ENCODE assay signal across 7 cellular contexts in the genomic region with DNA sequence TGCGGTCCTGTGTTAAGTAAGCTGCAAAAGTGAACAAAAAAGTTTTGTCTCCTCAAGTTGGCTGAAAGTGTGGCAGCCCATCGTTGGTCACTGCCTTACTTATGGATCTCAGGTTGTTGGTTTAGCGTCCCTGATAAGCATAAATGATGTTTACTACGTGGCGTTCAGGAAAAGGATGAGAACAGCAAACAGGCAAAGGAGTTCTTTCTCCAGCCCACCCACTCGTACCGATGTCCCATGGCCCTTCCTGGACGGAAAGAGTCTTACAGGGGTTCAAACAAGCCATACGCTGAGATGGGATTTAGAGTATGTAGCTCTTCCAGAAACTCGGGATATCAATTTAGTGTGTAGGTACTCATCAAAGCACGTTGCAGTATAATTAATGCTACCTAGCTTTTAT. TPM values are rescaled to one million over a fixed set of nuclear protein-coding genes. Genes with fewer than 3 reads are reported as not detected.
DNase-seq lines count a peak whose midpoint lies in the region; ATAC-seq and TF ChIP-seq lines count a peak whose summit lies in the region.

No MANE protein-coding gene starts in this region.

- peaks cover 49% of the 10 kb centered on the region for H3K4me1 Mint-ChIP-seq in stimulated activated effector memory CD8-positive, alpha-beta T cell treated with anti-CD3 and anti-CD28 coated beads, Interleukin-12 subunit alpha, Interleukin-12 subunit beta, amount 100 ng/mL, for 72 hours

- H3K27ac ChIP-seq in HCT116 (ENCODE audit: low read depth, low read length) (no peak overlapping the region), SJSA1 (0 out of 2 replicates have a peak overlapping the region, but pooled peaks have one; percentile 24)

- peaks cover 42% of the 10 kb centered on the region for H3K79me2 ChIP-seq in HCT116 (ENCODE audit: insufficient read depth, low read length)

- no peak for TF ChIP-seq RAD21 in HCT116 (IDR thresholded peaks at IDR 0.05; ENCODE audit: low read depth)

- no peaks in the 10 kb centered on the region for H3K27me3 ChIP-seq in HCT116 (ENCODE audit: insufficient read depth, low read length)
- H3K27me3 ChIP-seq in SJSA1 (replicated peaks): no peaks in the 10 kb centered on the region

- CTCF ChIA-PET in HCT116 (lab: Charles Lee): no interaction called here

- POLR2A ChIA-PET in HCT116 (lab: Charles Lee): no interaction called here

- H3K9me3 ChIP-seq in HCT116 (ENCODE audit: control insufficient read depth in 1 of 2, insufficient read depth in 1 of 2, low read depth in 1 of 2, low read length in 2 of 2) (peaks cover 6 to 8% of the 10 kb centered on the region in 2 experiments; a peak in 3 of 4 replicates), SJSA1 (replicated peaks) (no peaks in the 10 kb centered on the region)

- H3K4me3 ChIP-seq in HCT116 (replicated peaks in 1 of 2; ENCODE audit: low read depth in 1 of 2, low read length in 2 of 2): peak overlapping the region; percentile 15 to 73; a peak in 3 of 4 replicates
- H3K4me3 ChIP-seq in SJSA1: peak overlapping the region; percentile 98
- H3K4me3 ChIP-seq in fibroblast of pulmonary artery (replicated peaks; ENCODE audit: low read depth, low read length): peak overlapping the region; percentile 34

- TF ChIP-seq CTCF in HCT116 (IDR thresholded peaks at IDR 0.05 in 2 of 3, conservative IDR thresholded peaks at IDR 0.05 in 1 of 3; ENCODE audit: borderline replicate concordance in 1 of 3, insufficient read depth in 1 of 3, low read depth in 2 of 3, low read length in 2 of 3) (no peak), fibroblast of pulmonary artery (IDR thresholded peaks at IDR 0.05; ENCODE audit: low read length, missing control alignments) (no peak)

- BruUV-seq in HCT116 (replicated peaks; lab: Mats Ljungman, UMichigan): no TSS peak

- RAD21 ChIA-PET in HCT116 (lab: Charles Lee; ENCODE audit: low non-redundant PET in 1 of 2, low total read pairs in 2 of 2, uncharacterized antibody in 2 of 2, unreplicated experiment in 2 of 2): no interaction called here

- no peak for ATAC-seq in HCT116
- no peak for ATAC-seq in stimulated activated effector memory CD8-positive, alpha-beta T cell treated with anti-CD3 and anti-CD28 coated beads, Interleukin-12 subunit alpha, Interleukin-12 subunit beta, amount 100 ng/mL, for 72 hours
- ATAC-seq in GM19035 (IDR thresholded peaks at IDR 0.05; ENCODE audit: unreplicated experiment): no peak

- TF ChIP-seq POLR2A in HCT116 (IDR thresholded peaks at IDR 0.05; ENCODE audit: borderline replicate concordance, extremely low read depth, insufficient read depth, insufficient read length): no peak

- H2AFZ ChIP-seq in HCT116 (ENCODE audit: low read depth, low read length, poor library complexity, severe bottlenecking): peak overlapping the region; percentile 81

- peak overlapping the region; percentile 82; the same call in 1 of the 2 replicates for H3K9ac ChIP-seq in HCT116 (ENCODE audit: low read length)

- H3K9me3 Mint-ChIP-seq in stimulated activated effector memory CD8-positive, alpha-beta T cell treated with anti-CD3 and anti-CD28 coated beads, Interleukin-12 subunit alpha, Interleukin-12 subunit beta, amount 100 ng/mL, for 72 hours: no peaks in the 10 kb centered on the region

- H3K27ac Mint-ChIP-seq in stimulated activated effector memory CD8-positive, alpha-beta T cell treated with anti-CD3 and anti-CD28 coated beads, Interleukin-12 subunit alpha, Interleukin-12 subunit beta, amount 100 ng/mL, for 72 hours: peak overlapping the region; percentile 92

- no peaks in the 10 kb centered on the region for H3K9me2 ChIP-seq in HCT116 (ENCODE audit: insufficient read depth)

- peak overlapping the region; percentile 91 for H3K4me3 Mint-ChIP-seq in stimulated activated effector memory CD8-positive, alpha-beta T cell treated with anti-CD3 and anti-CD28 coated beads, Interleukin-12 subunit alpha, Interleukin-12 subunit beta, amount 100 ng/mL, for 72 hours

- H3K4me2 ChIP-seq in HCT116 (ENCODE audit: low read length): peak overlapping the region; percentile 71

- H4K20me1 ChIP-seq in HCT116 (ENCODE audit: insufficient read depth): no peaks in the 10 kb centered on the region

- peaks cover 42% of the 10 kb centered on the region for H3K36me3 Mint-ChIP-seq in stimulated activated effector memory CD8-positive, alpha-beta T cell treated with anti-CD3 and anti-CD28 coated beads, Interleukin-12 subunit alpha, Interleukin-12 subunit beta, amount 100 ng/mL, for 72 hours

- intact Hi-C loops in HCT116 (cut with micrococcal nuclease): loop anchor here (10.0 kb wide), 1 partner anchor 167 kb away; no protein-coding TSS in a partner anchor

- DNase-seq in HCT116 (ENCODE audit: low read depth, low spot score) (no peak), SJSA1 (ENCODE audit: low read depth in 1 of 2, low spot score in 2 of 2) (no peak), fibroblast of pulmonary artery (ENCODE audit: low read depth) (no peak), NCI-H1930 (lab: John Stamatoyannopoulos, UW) (no peak), DMS153 (lab: John Stamatoyannopoulos, UW) (no peak)
- no peak for DNase-seq in stimulated activated effector memory CD8-positive, alpha-beta T cell treated with anti-CD3 and anti-CD28 coated beads, Interleukin-12 subunit alpha, Interleukin-12 subunit beta, amount 100 ng/mL, for 72 hours (ENCODE audit: low spot score in 2 of 2)

- H3K4me1 ChIP-seq in HCT116 (ENCODE audit: control insufficient read depth in 1 of 2, insufficient read depth in 2 of 2, low read length in 2 of 2) (peaks cover 4 to 16% of the 10 kb centered on the region in 2 experiments; a peak in 3 of 4 replicates), SJSA1 (replicated peaks) (peaks cover 11% of the 10 kb centered on the region)

- no peaks in the 10 kb centered on the region for H3K36me3 ChIP-seq in HCT116 (ENCODE audit: control insufficient read depth in 1 of 2, insufficient read depth in 2 of 2, low read length in 2 of 2)
- peaks cover 4% of the 10 kb centered on the region for H3K36me3 ChIP-seq in SJSA1

TF ChIP-seq in HCT116, 20 proteins besides CTCF, POLR2A, EP300 and RAD21:
- TF ChIP-seq TCF7L2 (IDR thresholded peaks at IDR 0.05; ENCODE audit: borderline replicate concordance, extremely low read depth, insufficient read depth, insufficient read length): no peak
- TF ChIP-seq ZBTB33 (IDR thresholded peaks at IDR 0.05; ENCODE audit: extremely low read depth, insufficient replicate concordance, low read length): no peak
- no peak for TF ChIP-seq CEBPB (IDR thresholded peaks at IDR 0.05; ENCODE audit: low read depth)
- no peak for TF ChIP-seq JUND (IDR thresholded peaks at IDR 0.05)
- TF ChIP-seq EZH2 (IDR thresholded peaks at IDR 0.05): no peak
- no peak; the same call in 1 of the 2 replicates for TF ChIP-seq MAX (IDR thresholded peaks at IDR 0.05)
- TF ChIP-seq EZH2phosphoT487 (IDR thresholded peaks at IDR 0.05; ENCODE audit: borderline replicate concordance): no peak
- TF ChIP-seq, protein P1, sequence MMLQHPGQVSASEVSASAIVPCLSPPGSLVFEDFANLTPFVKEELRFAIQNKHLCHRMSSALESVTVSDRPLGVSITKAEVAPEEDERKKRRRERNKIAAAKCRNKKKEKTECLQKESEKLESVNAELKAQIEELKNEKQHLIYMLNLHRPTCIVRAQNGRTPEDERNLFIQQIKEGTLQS (IDR thresholded peaks at IDR 0.05): no peak
- no peak for TF ChIP-seq ZFX (IDR thresholded peaks at IDR 0.05)
- TF ChIP-seq ZNF274 (IDR thresholded peaks at IDR 0.05; ENCODE audit: low read depth, low read length): no peak
- TF ChIP-seq EGR1 (IDR thresholded peaks at IDR 0.05; ENCODE audit: low read depth): no peak

RNA-seq across cellular contexts. Expression of gene AUH, which starts 0.5 kb away (rescaled TPM):
- total RNA-seq in HCT116 (2021; ENCODE audit: unreplicated experiment): 29.0 TPM
- 10.8 and 13.3 TPM in 2 replicates for polyA plus RNA-seq in HCT116 (2012)
- total RNA-seq in SJSA1 (2014; rRNA removed; shearing (Covaris generic)): 15.3 and 20.7 TPM in 2 replicates

Comparison
In these comparisons a context has a peak if more than half of its experiments do, and no peak if none do; other contexts are left out.
1. H3K4me3 ChIP-seq: peak in every context shown above with its lines; median percentile 98 in SJSA1; 44 in HCT116; 34 in fibroblast of pulmonary artery.